15 cellular contexts compared by ENCODE assay signal in the genomic region with DNA sequence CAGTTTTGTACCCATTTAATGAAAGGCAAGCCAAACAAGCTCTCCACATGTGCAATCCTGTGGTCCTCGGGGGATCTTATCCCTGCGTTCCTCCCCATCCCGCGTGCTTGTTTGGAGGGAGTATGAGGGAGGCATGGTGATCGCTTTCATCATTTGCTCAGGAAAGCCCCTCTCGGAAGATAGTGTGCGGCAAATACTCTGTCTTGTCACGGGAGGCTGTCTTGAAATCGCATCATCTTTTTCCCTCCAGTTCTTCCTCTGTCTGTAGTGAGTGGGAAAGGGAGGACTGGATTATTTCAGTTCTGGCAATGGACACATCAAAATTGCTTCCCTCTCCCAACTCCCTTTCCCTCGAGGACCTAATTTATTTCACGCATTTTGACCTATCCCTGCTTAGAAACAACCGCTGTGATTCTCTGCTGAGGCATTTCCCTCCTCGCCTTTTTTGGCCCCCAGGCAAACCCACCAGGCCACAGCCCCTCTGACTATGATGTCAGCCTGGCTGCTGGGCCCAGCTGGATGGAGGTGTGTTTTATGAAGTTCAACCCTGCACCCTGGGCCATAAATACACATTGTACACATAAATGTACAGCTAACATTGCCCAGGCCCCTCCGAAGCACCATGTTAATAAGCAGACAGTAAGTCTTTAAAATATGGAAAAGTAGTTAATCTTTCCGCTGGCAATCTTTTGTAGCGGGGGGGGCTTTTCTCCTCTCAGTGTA.
DNase-seq lines count a peak whose midpoint lies in the region; ATAC-seq and TF ChIP-seq lines count a peak whose summit lies in the region.
"Had no signal": no experiment of that assay in that cellular context is flagged by ENCODE, and none has a peak within 500 bp of the region (broad histone marks: within the 10 kb centered on the region; RNA-seq: fewer than 3 reads in every experiment).

No MANE protein-coding gene starts in this region.

- POLR2A ChIA-PET in IMR-90 (lab: Charles Lee; ENCODE audit: unreplicated experiment) = no interaction called here
- POLR2A ChIA-PET in activated CD4-positive, alpha-beta memory T cell treated with anti-CD3 and anti-CD28 coated beads, Interleukin-2, amount 10 ng/mL, durations not matched to agents 7 days and 5 days (lab: Charles Lee) = no interaction called here

- DNase-seq in IMR-90 (peak; percentile 37), fibroblast of pulmonary artery (ENCODE audit: low read depth) (peak; percentile 31), uterus (peak; percentile 54 to 87), right atrium auricular region (ENCODE audit: low spot score) (no peak), NCI-H1436 (lab: John Stamatoyannopoulos, UW) (no peak)
- no peak for DNase-seq in activated CD4-positive, alpha-beta memory T cell treated with anti-CD3 and anti-CD28 coated beads, Interleukin-2, amount 10 ng/mL, durations not matched to agents 7 days and 5 days
- DNase-seq: Calu3; CD4-positive, alpha-beta T cell; DMS79; NCI-H187 treated with DMSO at 0.1 percent for 48 hours; NCI-H748 treated with DMSO at 0.1 percent for 48 hours had no signal

- H3K27me3 Mint-ChIP-seq in nephron (ENCODE audit: low read depth) = peaks cover 18% of the 10 kb centered on the region
- H3K27me3 Mint-ChIP-seq in activated CD4-positive, alpha-beta memory T cell treated with anti-CD3 and anti-CD28 coated beads, Interleukin-2, amount 10 ng/mL, durations not matched to agents 7 days and 5 days = no peaks in the 10 kb centered on the region
- H3K27me3 Mint-ChIP-seq: B cell; CD4-positive, alpha-beta T cell had no signal

- H2AFZ ChIP-seq in IMR-90 (replicated peaks; ENCODE audit: low read length, poor library complexity) = no peak overlapping the region

- no peaks in the 10 kb centered on the region for H3K79me1 ChIP-seq in IMR-90 (ENCODE audit: low read depth in 1 of 2, low read length in 2 of 2)

- H3K9me3 ChIP-seq in IMR-90 (ENCODE audit: control insufficient read depth, insufficient read depth, low read length) (no peaks in the 10 kb centered on the region), uterus (no peaks in the 10 kb centered on the region), right atrium auricular region (no peaks in the 10 kb centered on the region)

- H3K27ac ChIP-seq in IMR-90 (ENCODE audit: insufficient read depth, low read length) (no peak overlapping the region), uterus (peak overlapping the region; percentile 49 to 54), right atrium auricular region (no peak overlapping the region)
- H3K27ac ChIP-seq: RWPE1 had no signal

- H3K4me3 Mint-ChIP-seq in nephron = no peak overlapping the region
- H3K4me3 Mint-ChIP-seq in activated CD4-positive, alpha-beta memory T cell treated with anti-CD3 and anti-CD28 coated beads, Interleukin-2, amount 10 ng/mL, durations not matched to agents 7 days and 5 days = no peak overlapping the region
- H3K4me3 Mint-ChIP-seq: B cell; CD4-positive, alpha-beta T cell had no signal

- peak overlapping the region; percentile 45 to 51 (median 49) for H3K27ac Mint-ChIP-seq in nephron
- no peak overlapping the region for H3K27ac Mint-ChIP-seq in activated CD4-positive, alpha-beta memory T cell treated with anti-CD3 and anti-CD28 coated beads, Interleukin-2, amount 10 ng/mL, durations not matched to agents 7 days and 5 days
- H3K27ac Mint-ChIP-seq: B cell; CD4-positive, alpha-beta T cell had no signal

- no peak overlapping the region for H3K14ac ChIP-seq in IMR-90 (replicated peaks; ENCODE audit: low read depth, low read length)

- H4K20me1 ChIP-seq in IMR-90 (ENCODE audit: insufficient read depth, low read length) = no peaks in the 10 kb centered on the region

- no peak for TF ChIP-seq RAD21 in IMR-90 (IDR thresholded peaks at IDR 0.05; ENCODE audit: low read length)

- H3K4ac ChIP-seq in IMR-90 (ENCODE audit: low read depth, low read length) = peak overlapping the region; percentile 42; the same call in 1 of the 2 replicates

- BruUV-seq in IMR-90 (replicated peaks; lab: Mats Ljungman, UMichigan) = no TSS peak

- H2BK15ac ChIP-seq in IMR-90 (ENCODE audit: low read depth, low read length) = no peak overlapping the region

- CTCF ChIA-PET in IMR-90 (lab: Yijun Ruan, JAX) = interaction anchor here (0.5 to 1.2 kb wide), 2 partner anchors 81 to 350 kb away, joined by 3 read pairs; no protein-coding TSS in a partner anchor
- CTCF ChIA-PET in activated CD4-positive, alpha-beta memory T cell treated with anti-CD3 and anti-CD28 coated beads, Interleukin-2, amount 10 ng/mL, durations not matched to agents 7 days and 5 days (lab: Charles Lee) = interaction anchor here (0.6 kb wide), 1 partner anchor 643 kb away, joined by 3 read pairs; no protein-coding TSS in a partner anchor

- no peak overlapping the region for H3K18ac ChIP-seq in IMR-90 (ENCODE audit: low read depth, low read length)

- H3K4me2 ChIP-seq in IMR-90 (ENCODE audit: low read depth, low read length) = no peak overlapping the region

- H4K8ac ChIP-seq in IMR-90 (ENCODE audit: low read depth in 2 of 2, low read length in 2 of 2) = no peak overlapping the region

- no peak overlapping the region for H3K56ac ChIP-seq in IMR-90 (ENCODE audit: extremely low read depth, insufficient read depth, low read length)

- H2BK120ac ChIP-seq in IMR-90 (ENCODE audit: low read depth, low read length) = no peak overlapping the region

- H3K36me3 Mint-ChIP-seq in nephron (ENCODE audit: low read depth) = no peaks in the 10 kb centered on the region
- H3K36me3 Mint-ChIP-seq in activated CD4-positive, alpha-beta memory T cell treated with anti-CD3 and anti-CD28 coated beads, Interleukin-2, amount 10 ng/mL, durations not matched to agents 7 days and 5 days (ENCODE audit: low read depth) = no peaks in the 10 kb centered on the region

- TF ChIP-seq CTCF in IMR-90 (conservative IDR thresholded peaks at IDR 0.05; ENCODE audit: low read depth, low read length) = no peak
- TF ChIP-seq CTCF in fibroblast of pulmonary artery (IDR thresholded peaks at IDR 0.05; ENCODE audit: low read length, missing control alignments) = no peak
- no peak for TF ChIP-seq CTCF in nephron (IDR thresholded peaks at IDR 0.05; ENCODE audit: unreplicated experiment in 3 of 3)
- TF ChIP-seq CTCF in uterus (IDR thresholded peaks at IDR 0.05) = no peak
- no peak for TF ChIP-seq CTCF in right atrium auricular region (IDR thresholded peaks at IDR 0.05)

- H3K4me1 ChIP-seq in IMR-90 (ENCODE audit: control insufficient read depth, insufficient read depth, low read length) (peaks cover 5% of the 10 kb centered on the region), uterus (no peaks in the 10 kb centered on the region), right atrium auricular region (no peaks in the 10 kb centered on the region)

- ATAC-seq in IMR-90 (ENCODE audit: low read depth) (no peak), HG03095 (IDR thresholded peaks at IDR 0.05; ENCODE audit: unreplicated experiment) (no peak)

- H2BK5ac ChIP-seq in IMR-90 (ENCODE audit: low read depth, low read length, poor library complexity, severe bottlenecking) = no peak overlapping the region

- no peak for TF ChIP-seq POLR2A in IMR-90 (IDR thresholded peaks at IDR 0.05; ENCODE audit: low read depth, low read length)
- no peak for TF ChIP-seq POLR2A in uterus (IDR thresholded peaks at IDR 0.05)

- WGBS in IMR-90 (ENCODE audit: extremely low coverage in 2 of 2, insufficient read length in 1 of 2), 2 experiments = 100% methylated on average over 2 of the region's 16 CpGs; no CpG with 5 or more reads in 1 of the 2 experiments

- dilution Hi-C loops in IMR-90 (cut with HindIII; ENCODE audit: low sequenced_read_pairs, unreplicated experiment) = no loop called here

- intact Hi-C loops in IMR-90 (cut with micrococcal nuclease) (no loop called here), uterus (cut with DNase I; ENCODE audit: low total_unique reads) (no loop called here)

- H3K27me3 ChIP-seq in IMR-90 (ENCODE audit: control insufficient read depth, insufficient read depth, low read length) = no peaks in the 10 kb centered on the region
- no peaks in the 10 kb centered on the region for H3K27me3 ChIP-seq in uterus
- no peaks in the 10 kb centered on the region for H3K27me3 ChIP-seq in right atrium auricular region

- no peak overlapping the region for H4K5ac ChIP-seq in IMR-90 (ENCODE audit: low read depth, low read length)

- peaks cover 3% of the 10 kb centered on the region for H3K9me3 Mint-ChIP-seq in nephron
- peaks cover 4% of the 10 kb centered on the region for H3K9me3 Mint-ChIP-seq in activated CD4-positive, alpha-beta memory T cell treated with anti-CD3 and anti-CD28 coated beads, Interleukin-2, amount 10 ng/mL, durations not matched to agents 7 days and 5 days
- H3K9me3 Mint-ChIP-seq: CD4-positive, alpha-beta T cell had no signal

- no peak overlapping the region for H3K23ac ChIP-seq in IMR-90 (ENCODE audit: low read depth, low read length)

- peaks cover 2% of the 10 kb centered on the region; the same call in 1 of the 2 replicates for H3K9me1 ChIP-seq in IMR-90 (ENCODE audit: insufficient read depth, low read length)

- no peak overlapping the region for H3K4me3 ChIP-seq in IMR-90 (ENCODE audit: insufficient read depth, low read depth, low read length)
- H3K4me3 ChIP-seq in fibroblast of pulmonary artery (replicated peaks; ENCODE audit: low read depth, low read length) = no peak overlapping the region
- no peak overlapping the region for H3K4me3 ChIP-seq in uterus
- no peak overlapping the region for H3K4me3 ChIP-seq in right atrium auricular region

- no peak overlapping the region; the same call in 1 of the 2 replicates for H2BK20ac ChIP-seq in IMR-90 (ENCODE audit: low read depth, low read length)

- H3K9ac ChIP-seq in IMR-90 (ENCODE audit: low read depth, low read length) = no peak overlapping the region

- H3K36me3 ChIP-seq in IMR-90 (ENCODE audit: control insufficient read depth, insufficient read depth, low read length) (no peaks in the 10 kb centered on the region), uterus (no peaks in the 10 kb centered on the region), right atrium auricular region (no peaks in the 10 kb centered on the region)

- 0 out of 2 replicates have a peak overlapping the region, but pooled peaks have one; percentile 24 for H2AK5ac ChIP-seq in IMR-90 (ENCODE audit: low read depth, low read length)

- in situ Hi-C loops in IMR-90 (cut with MboI; ENCODE audit: low sequenced_read_pairs) = no loop called here

- peak overlapping the region; percentile 25; the same call in 1 of the 2 replicates for H4K91ac ChIP-seq in IMR-90 (ENCODE audit: insufficient read depth, low read depth, low read length)

- no peak overlapping the region for H2AK9ac ChIP-seq in IMR-90 (replicated peaks; ENCODE audit: low read depth, low read length, poor library complexity)

- peaks cover 9% of the 10 kb centered on the region for H3K4me1 Mint-ChIP-seq in nephron
- H3K4me1 Mint-ChIP-seq in activated CD4-positive, alpha-beta memory T cell treated with anti-CD3 and anti-CD28 coated beads, Interleukin-2, amount 10 ng/mL, durations not matched to agents 7 days and 5 days = no peaks in the 10 kb centered on the region
- H3K4me1 Mint-ChIP-seq: B cell had no signal

Comparison
In these comparisons a context has a peak if more than half of its experiments do, and no peak if none do; other contexts are left out.
1. DNase-seq: peak in IMR-90 (single experiment), fibroblast of pulmonary artery (single experiment) and uterus (2 of 2); none in right atrium auricular region (single experiment), activated CD4-positive, alpha-beta memory T cell treated with anti-CD3 and anti-CD28 coated beads, Interleukin-2, amount 10 ng/mL, durations not matched to agents 7 days and 5 days (single experiment) and NCI-H1436 (single experiment).
2. H3K27ac ChIP-seq: peak in uterus (2 of 2); none in IMR-90 (single experiment) and right atrium auricular region (0 of 2).